19 cellular contexts compared by ENCODE assay signal in genomic region chr15:48297668-48298067, GRCh38. TPM values are rescaled to one million over a fixed set of nuclear protein-coding genes. Genes with fewer than 3 reads are reported as not detected.
DNase-seq lines count a peak whose midpoint lies in the region; ATAC-seq, FAIRE-seq and TF ChIP-seq lines count a peak whose summit lies in the region.
"Had no signal": no experiment of that assay in that cellular context is flagged by ENCODE, and none has a peak within 500 bp of the region (broad histone marks: within the 10 kb centered on the region; RNA-seq: fewer than 3 reads in every experiment).

No MANE protein-coding gene starts in this region.

- H3K4me1 ChIP-seq in K562 (replicated peaks in 1 of 2; ENCODE audit: control insufficient read depth in 2 of 2, insufficient read depth in 2 of 2, low read length in 2 of 2), result no peaks in the 10 kb centered on the region
- peaks cover 37% of the 10 kb centered on the region for H3K4me1 ChIP-seq in iPS-20b (ENCODE audit: insufficient read depth, low read length)
- H3K4me1 ChIP-seq: A549 had no signal

- H2AFZ ChIP-seq in K562 (ENCODE audit: low read depth, low read length), result no peak overlapping the region

- DNase-seq in NCI-H146 (lab: John Stamatoyannopoulos, UW) (peak; percentile 17), NCI-H146 treated with DMSO at 0.1 percent for 48 hours (lab: John Stamatoyannopoulos, UW; ENCODE audit: unreplicated experiment) (no peak), K562 (ENCODE audit: extremely low read depth in 1 of 4, low spot score in 3 of 4) (no peak), dedifferentiated amniotic fluid mesenchymal stem cell (ENCODE audit: extremely low spot score) (no peak), activated gamma-delta T cell treated with Interleukin-2 at 50 U/mL for 16 hours (no peak)
- DNase-seq: AML-193; CD4-positive, alpha-beta T cell; DMS79 treated with DMSO at 0.1 percent for 48 hours; GF-D8; HFFc6; IMR-90; KBM-7 had no signal

- TF ChIP-seq RAD21 in K562 (CRISPR knock-in tag; conservative IDR thresholded peaks at IDR 0.05 in 1 of 2, IDR thresholded peaks at IDR 0.05 in 1 of 2), result no peak

- no peak overlapping the region for H3K4me3 ChIP-seq in K562
- H3K4me3 ChIP-seq in iPS-20b (ENCODE audit: low read length), result no peak overlapping the region
- H3K4me3 ChIP-seq: A549 had no signal

- no peak overlapping the region for H3K4me2 ChIP-seq in K562 (ENCODE audit: insufficient read depth, low read length)
- H3K4me2 ChIP-seq: A549 had no signal

- POLR2A ChIA-PET in K562 (lab: Yijun Ruan, JAX), result no interaction called here

- no TSS peak for BruUV-seq in K562 (replicated peaks; lab: Mats Ljungman, UMichigan)

- ATAC-seq in K562 (peak; percentile 25; the same call in 1 of the 3 replicates), HG02759 (IDR thresholded peaks at IDR 0.05; ENCODE audit: unreplicated experiment) (no peak)
- ATAC-seq: A549, HCT116 had no signal

- H3K36me3 ChIP-seq in K562 (ENCODE audit: control insufficient read depth, insufficient read depth, low read length), result no peaks in the 10 kb centered on the region
- H3K36me3 ChIP-seq in iPS-20b (ENCODE audit: insufficient read depth, low read depth, low read length), result no peaks in the 10 kb centered on the region

- no peaks in the 10 kb centered on the region for H3K79me2 ChIP-seq in K562 (ENCODE audit: control insufficient read depth, insufficient read depth, low read length)

- FAIRE-seq in K562 (lab: Jason Lieb, UNC), result no peak
- FAIRE-seq: A549, H54 had no signal

- H3K27ac ChIP-seq in K562 (ENCODE audit: extremely low read depth, low read depth, low read length) (no peak overlapping the region), iPS-20b (ENCODE audit: low read length) (peak overlapping the region; percentile 71)
- H3K27ac ChIP-seq: 22Rv1, A549, C4-2B had no signal

- no peaks in the 10 kb centered on the region for H4K20me1 ChIP-seq in K562 (replicated peaks; ENCODE audit: control insufficient read depth, insufficient read depth, low read length)

- intact Hi-C loops in K562 (cut with micrococcal nuclease), result no loop called here

- TF ChIP-seq EP300 in K562 (IDR thresholded peaks at IDR 0.05; ENCODE audit: low read length), result no peak

- H3K9ac ChIP-seq in K562 (ENCODE audit: insufficient read depth in 1 of 2, low read depth in 2 of 2, low read length in 2 of 2) (no peak overlapping the region), iPS-20b (ENCODE audit: low read depth, low read length) (no peak overlapping the region)

- in situ Hi-C loops in K562 (cut with MboI), result no loop called here

- TF ChIP-seq POLR2A in K562 (conservative IDR thresholded peaks at IDR 0.05), result no peak

- 0% methylated on average over 2 of the region's 2 CpGs for WGBS in K562 (ENCODE audit: insufficient coverage, low coverage, missing lambda C conversion rate)

- peaks cover 2 to 4% of the 10 kb centered on the region in 2 experiments; a peak in 3 of 5 replicates for H3K27me3 ChIP-seq in K562 (ENCODE audit: control insufficient read depth in 2 of 2, insufficient read depth in 2 of 2, low read length in 2 of 2)
- H3K27me3 ChIP-seq in iPS-20b (ENCODE audit: insufficient read depth, low read length), result no peaks in the 10 kb centered on the region

- no peak for TF ChIP-seq CTCF in K562 (IDR thresholded peaks at IDR 0.05 in 2 of 3, conservative IDR thresholded peaks at IDR 0.05 in 1 of 3; ENCODE audit: insufficient read depth in 2 of 3, low read depth in 1 of 3, low read length in 3 of 3)

- CTCF ChIA-PET in K562 (lab: Yijun Ruan, JAX; ENCODE audit: low intra/inter-chr PET ratio), result no interaction called here

- H3K9me1 ChIP-seq in K562 (ENCODE audit: control insufficient read depth, insufficient read depth, low read length), result no peaks in the 10 kb centered on the region

- no peaks in the 10 kb centered on the region for H3K9me3 ChIP-seq in K562 (replicated peaks; ENCODE audit: control insufficient read depth, insufficient read depth, low read depth, low read length)
- H3K9me3 ChIP-seq in iPS-20b (ENCODE audit: insufficient read depth, low read depth, low read length), result no peaks in the 10 kb centered on the region
- H3K9me3 ChIP-seq: A549 had no signal

TF ChIP-seq in K562, 482 proteins besides CTCF, POLR2A, EP300 and RAD21:
- no peak for TF ChIP-seq MLX (CRISPR knock-in tag; conservative IDR thresholded peaks at IDR 0.05)
- TF ChIP-seq ZNF830 (CRISPR knock-in tag; IDR thresholded peaks at IDR 0.05), result no peak
- TF ChIP-seq HSF4 (CRISPR knock-in tag; IDR thresholded peaks at IDR 0.05; ENCODE audit: borderline replicate concordance), result no peak
- TF ChIP-seq, protein P1, sequence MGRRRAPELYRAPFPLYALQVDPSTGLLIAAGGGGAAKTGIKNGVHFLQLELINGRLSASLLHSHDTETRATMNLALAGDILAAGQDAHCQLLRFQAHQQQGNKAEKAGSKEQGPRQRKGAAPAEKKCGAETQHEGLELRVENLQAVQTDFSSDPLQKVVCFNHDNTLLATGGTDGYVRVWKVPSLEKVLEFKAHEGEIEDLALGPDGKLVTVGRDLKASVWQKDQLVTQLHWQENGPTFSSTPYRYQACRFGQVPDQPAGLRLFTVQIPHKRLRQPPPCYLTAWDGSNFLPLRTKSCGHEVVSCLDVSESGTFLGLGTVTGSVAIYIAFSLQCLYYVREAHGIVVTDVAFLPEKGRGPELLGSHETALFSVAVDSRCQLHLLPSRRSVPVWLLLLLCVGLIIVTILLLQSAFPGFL (CRISPR knock-in tag; IDR thresholded peaks at IDR 0.05), result no peak
- TF ChIP-seq CTCFL (IDR thresholded peaks at IDR 0.05; ENCODE audit: borderline replicate concordance, insufficient read depth, low read depth, low read length, poor library complexity, severe bottlenecking), result no peak
- TF ChIP-seq MCM2 (IDR thresholded peaks at IDR 0.05; ENCODE audit: low read depth), result no peak
- no peak for TF ChIP-seq HDAC1 (IDR thresholded peaks at IDR 0.05)
- TF ChIP-seq SP1 (CRISPR knock-in tag; IDR thresholded peaks at IDR 0.05), result no peak
- TF ChIP-seq KLF16 (IDR thresholded peaks at IDR 0.05), result no peak
- TF ChIP-seq, protein P2, sequence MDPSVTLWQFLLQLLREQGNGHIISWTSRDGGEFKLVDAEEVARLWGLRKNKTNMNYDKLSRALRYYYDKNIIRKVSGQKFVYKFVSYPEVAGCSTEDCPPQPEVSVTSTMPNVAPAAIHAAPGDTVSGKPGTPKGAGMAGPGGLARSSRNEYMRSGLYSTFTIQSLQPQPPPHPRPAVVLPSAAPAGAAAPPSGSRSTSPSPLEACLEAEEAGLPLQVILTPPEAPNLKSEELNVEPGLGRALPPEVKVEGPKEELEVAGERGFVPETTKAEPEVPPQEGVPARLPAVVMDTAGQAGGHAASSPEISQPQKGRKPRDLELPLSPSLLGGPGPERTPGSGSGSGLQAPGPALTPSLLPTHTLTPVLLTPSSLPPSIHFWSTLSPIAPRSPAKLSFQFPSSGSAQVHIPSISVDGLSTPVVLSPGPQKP (CRISPR knock-in tag; IDR thresholded peaks at IDR 0.05), result no peak
- TF ChIP-seq NFIX (CRISPR knock-in tag; IDR thresholded peaks at IDR 0.05; ENCODE audit: low read depth), result no peak

RNA-seq across cellular contexts. Expression of gene DUT, which starts 33.6 kb away (rescaled TPM):
- total RNA-seq in K562 (2011; cell fraction: chromatin; rRNA removed; ENCODE audit: low replicate concordance), result 37.5 and 40.5 TPM in 2 replicates
- total RNA-seq in K562 (2011; cell fraction: nucleolus; rRNA removed), result 17.5 and 34.1 TPM in 2 replicates
- total RNA-seq in K562 (2011; cell fraction: nucleoplasm; rRNA removed), result 25.6 and 36.2 TPM in 2 replicates
- total RNA-seq in K562 (2014; rRNA removed) (93.1 and 104 TPM in 2 replicates), K562 (2014; rRNA removed; fragmentation: Illumina TruSeq; extraction: Trizol) (96.7 and 126 TPM in 2 replicates), K562 (2015; rRNA removed; fragmentation: Illumina TruSeq; extraction: Trizol) (76.0 and 81.4 TPM in 2 replicates), K562 (2021) (235 TPM in 2 replicates)
- polyA plus RNA-seq in K562 (2011; rRNA removed) (73.2 and 94.9 TPM in 2 replicates), K562 (2014; fragmentation: Illumina TruSeq; extraction: Trizol) (111 and 112 TPM in 2 replicates), K562 (2014; fragmentation: Nextera tagmentation; extraction: Ambion mirVana) (10 to 100 TPM; 13.9 to 16.7 TPM), K562 (2014; rRNA removed) (124 and 139 TPM in 2 replicates)
- 59.1 and 96.2 TPM in 2 replicates for polyA plus RNA-seq in K562 (2011; cell fraction: cytosol; rRNA removed)
- polyA plus RNA-seq in K562 (2011; cell fraction: nucleus; rRNA removed), result 77.0 and 84.4 TPM in 2 replicates
- 132 and 177 TPM in 2 replicates for polyA plus RNA-seq in K562 (2012)
- polyA minus RNA-seq in K562 (2011; rRNA and poly(A)+ RNA removed), result 37.0 and 42.3 TPM in 2 replicates
- polyA minus RNA-seq in K562 (2011; cell fraction: cytosol; rRNA and poly(A)+ RNA removed), result 53.9 and 58.8 TPM in 2 replicates
- 30.0 and 41.5 TPM in 2 replicates for polyA minus RNA-seq in K562 (2011; cell fraction: nucleus; rRNA and poly(A)+ RNA removed)
